In genomic region chr22:37661160-37661924, GRCh38 we compare ENCODE assay signal across 1 cellular context.
TF ChIP-seq lines count a peak whose summit lies in the region.

No MANE protein-coding gene starts in this region.

TF ChIP-seq in GM12878, 131 proteins besides CTCF, POLR2A, EP300 and RAD21:
- no peak for TF ChIP-seq PRDM15 (CRISPR knock-in tag; IDR thresholded peaks at IDR 0.05)
- TF ChIP-seq BMI1 (IDR thresholded peaks at IDR 0.05; ENCODE audit: borderline replicate concordance): no peak
- TF ChIP-seq SUZ12 (IDR thresholded peaks at IDR 0.05; ENCODE audit: unreplicated experiment): no peak
- TF ChIP-seq, protein P1, sequence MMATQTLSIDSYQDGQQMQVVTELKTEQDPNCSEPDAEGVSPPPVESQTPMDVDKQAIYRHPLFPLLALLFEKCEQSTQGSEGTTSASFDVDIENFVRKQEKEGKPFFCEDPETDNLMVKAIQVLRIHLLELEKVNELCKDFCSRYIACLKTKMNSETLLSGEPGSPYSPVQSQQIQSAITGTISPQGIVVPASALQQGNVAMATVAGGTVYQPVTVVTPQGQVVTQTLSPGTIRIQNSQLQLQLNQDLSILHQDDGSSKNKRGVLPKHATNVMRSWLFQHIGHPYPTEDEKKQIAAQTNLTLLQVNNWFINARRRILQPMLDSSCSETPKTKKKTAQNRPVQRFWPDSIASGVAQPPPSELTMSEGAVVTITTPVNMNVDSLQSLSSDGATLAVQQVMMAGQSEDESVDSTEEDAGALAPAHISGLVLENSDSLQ (IDR thresholded peaks at IDR 0.05): peak; percentile 33; the same call in 1 of the 2 replicates
- no peak for TF ChIP-seq NKRF (conservative IDR thresholded peaks at IDR 0.05)
- TF ChIP-seq, protein P2, sequence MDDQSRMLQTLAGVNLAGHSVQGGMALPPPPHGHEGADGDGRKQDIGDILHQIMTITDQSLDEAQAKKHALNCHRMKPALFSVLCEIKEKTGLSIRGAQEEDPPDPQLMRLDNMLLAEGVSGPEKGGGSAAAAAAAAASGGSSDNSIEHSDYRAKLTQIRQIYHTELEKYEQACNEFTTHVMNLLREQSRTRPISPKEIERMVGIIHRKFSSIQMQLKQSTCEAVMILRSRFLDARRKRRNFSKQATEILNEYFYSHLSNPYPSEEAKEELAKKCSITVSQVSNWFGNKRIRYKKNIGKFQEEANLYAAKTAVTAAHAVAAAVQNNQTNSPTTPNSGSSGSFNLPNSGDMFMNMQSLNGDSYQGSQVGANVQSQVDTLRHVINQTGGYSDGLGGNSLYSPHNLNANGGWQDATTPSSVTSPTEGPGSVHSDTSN (IDR thresholded peaks at IDR 0.05; ENCODE audit: insufficient replicate concordance, low read depth, low read length): peak; percentile 43
- TF ChIP-seq, protein P3, sequence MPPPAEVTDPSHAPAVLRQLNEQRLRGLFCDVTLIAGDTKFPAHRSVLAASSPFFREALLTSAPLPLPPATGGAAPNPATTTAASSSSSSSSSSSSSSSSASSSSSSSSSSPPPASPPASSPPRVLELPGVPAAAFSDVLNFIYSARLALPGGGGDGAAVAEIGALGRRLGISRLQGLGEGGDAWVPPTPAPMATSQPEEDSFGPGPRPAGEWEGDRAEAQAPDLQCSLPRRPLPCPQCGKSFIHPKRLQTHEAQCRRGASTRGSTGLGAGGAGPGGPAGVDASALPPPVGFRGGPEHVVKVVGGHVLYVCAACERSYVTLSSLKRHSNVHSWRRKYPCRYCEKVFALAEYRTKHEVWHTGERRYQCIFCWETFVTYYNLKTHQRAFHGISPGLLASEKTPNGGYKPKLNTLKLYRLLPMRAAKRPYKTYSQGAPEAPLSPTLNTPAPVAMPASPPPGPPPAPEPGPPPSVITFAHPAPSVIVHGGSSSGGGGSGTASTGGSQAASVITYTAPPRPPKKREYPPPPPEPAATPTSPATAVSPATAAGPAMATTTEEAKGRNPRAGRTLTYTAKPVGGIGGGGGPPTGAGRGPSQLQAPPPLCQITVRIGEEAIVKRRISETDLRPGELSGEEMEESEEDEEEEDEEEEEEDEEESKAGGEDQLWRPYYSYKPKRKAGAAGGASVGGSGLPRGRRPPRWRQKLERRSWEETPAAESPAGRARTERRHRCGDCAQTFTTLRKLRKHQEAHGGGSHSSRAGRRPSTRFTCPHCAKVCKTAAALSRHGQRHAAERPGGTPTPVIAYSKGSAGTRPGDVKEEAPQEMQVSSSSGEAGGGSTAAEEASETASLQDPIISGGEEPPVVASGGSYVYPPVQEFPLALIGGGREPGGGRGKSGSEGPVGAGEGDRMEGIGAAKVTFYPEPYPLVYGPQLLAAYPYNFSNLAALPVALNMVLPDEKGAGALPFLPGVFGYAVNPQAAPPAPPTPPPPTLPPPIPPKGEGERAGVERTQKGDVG (CRISPR knock-in tag; IDR thresholded peaks at IDR 0.05): no peak
- peak; percentile 48; the same call in 1 of the 2 replicates for TF ChIP-seq MXI1 (IDR thresholded peaks at IDR 0.05; ENCODE audit: low read depth, low read length)
- peak; percentile 41; the same call in 1 of the 2 replicates for TF ChIP-seq CHD2 (IDR thresholded peaks at IDR 0.05; ENCODE audit: borderline replicate concordance, low read depth, low read length)
- TF ChIP-seq MEF2A (IDR thresholded peaks at IDR 0.05; ENCODE audit: insufficient read depth, low read depth, low read length): no peak
- peak; percentile 91 for TF ChIP-seq ATF7 (IDR thresholded peaks at IDR 0.05; ENCODE audit: low read depth)
- no peak; the same call in 1 of the 2 replicates for TF ChIP-seq HDGF (IDR thresholded peaks at IDR 0.05)
- TF ChIP-seq SIN3A (IDR thresholded peaks at IDR 0.05; ENCODE audit: low read depth, low read length): 0 out of 2 replicates have a peak, but pooled peaks have one; percentile 56
- TF ChIP-seq GATAD2B (conservative IDR thresholded peaks at IDR 0.05; ENCODE audit: low read depth): no peak
- no peak for TF ChIP-seq IRF4 (IDR thresholded peaks at IDR 0.05; ENCODE audit: low read depth, low read length)
- TF ChIP-seq MLLT1 (IDR thresholded peaks at IDR 0.05): peak; percentile 96
- TF ChIP-seq LARP7 (IDR thresholded peaks at IDR 0.05): no peak
- no peak for TF ChIP-seq HDAC6 (IDR thresholded peaks at IDR 0.05; ENCODE audit: unreplicated experiment)
- no peak for TF ChIP-seq E4F1 (IDR thresholded peaks at IDR 0.05; ENCODE audit: borderline replicate concordance, partially characterized antibody)
- TF ChIP-seq SMC3 (IDR thresholded peaks at IDR 0.05; ENCODE audit: borderline replicate concordance, low read length): peak; percentile 47; the same call in 1 of the 2 replicates
- TF ChIP-seq ZBTB11 (CRISPR knock-in tag; IDR thresholded peaks at IDR 0.05): no peak
- no peak for TF ChIP-seq KDM1A (IDR thresholded peaks at IDR 0.05; ENCODE audit: borderline replicate concordance)
